ENCODE assay signal across 8 cellular contexts in genomic region chr7:44622342-44623151, GRCh38. TPM values are rescaled to one million over a fixed set of nuclear protein-coding genes. Genes with fewer than 3 reads are reported as not detected.
A peak's percentile ranks its signal among the peaks of the same experiment; 100 is the strongest.
DNase-seq lines count a peak whose midpoint lies in the region; ATAC-seq and TF ChIP-seq lines count a peak whose summit lies in the region.

No MANE protein-coding gene starts in this region.

- no peaks in the 10 kb centered on the region for H3K27me3 ChIP-seq in SK-N-SH (ENCODE audit: insufficient read depth)

- H4K20me1 ChIP-seq in SK-N-SH (ENCODE audit: insufficient read depth), result 0 out of 2 replicates have a peak, but pooled peaks cover 9% of the 10 kb centered on the region

- no peak for TF ChIP-seq CTCF in SK-N-SH (IDR thresholded peaks at IDR 0.05)

- no peaks in the 10 kb centered on the region for H3K9me2 ChIP-seq in SK-N-SH

- H3K79me2 ChIP-seq in SK-N-SH (ENCODE audit: insufficient read depth), result peaks cover 72% of the 10 kb centered on the region

- CTCF ChIA-PET in SK-N-SH (lab: Yijun Ruan, JAX), result no interaction called here

- H3K4me1 ChIP-seq in SK-N-SH (ENCODE audit: control insufficient read depth in 1 of 2, insufficient read depth in 2 of 2, low read depth in 1 of 2, low read length in 1 of 2), result peaks cover 3 to 4% of the 10 kb centered on the region in 2 experiments; a peak in 2 of 4 replicates

- ATAC-seq in GM21619 (IDR thresholded peaks at IDR 0.05; ENCODE audit: unreplicated experiment), result peak; percentile 78
- ATAC-seq in esophagus mucosa, result peak; percentile 40

- over 99% methylated on average over 5 of the region's 5 CpGs for WGBS in SK-N-SH (ENCODE audit: low lambda C conversion rate)

- H3F3A ChIP-seq in SK-N-SH (replicated peaks; ENCODE audit: insufficient read depth), result peaks cover 7% of the 10 kb centered on the region

- no peaks in the 10 kb centered on the region for H3K9me3 ChIP-seq in SK-N-SH

- no peak for TF ChIP-seq EP300 in SK-N-SH (IDR thresholded peaks at IDR 0.05; ENCODE audit: borderline replicate concordance in 1 of 2, low read depth in 1 of 2, low read length in 1 of 2)

- H3K4me2 ChIP-seq in SK-N-SH, result no peak overlapping the region; the same call in 1 of the 2 replicates

- POLR2A ChIA-PET in SK-N-SH (lab: Yijun Ruan, JAX), result no interaction called here

- peak; percentile 19 for DNase-seq in EH (ENCODE audit: low read depth)
- peak; percentile 69 for DNase-seq in MV-4-11 (lab: John Stamatoyannopoulos, UW)
- peak; percentile 62 for DNase-seq in stimulated activated CD4-positive, alpha-beta T cell treated with anti-CD3 and anti-CD28 coated beads, Interleukin-15, amount 100 ng/mL, for 24 hours
- DNase-seq in Ammon's horn (ENCODE audit: low spot score), result no peak
- no peak for DNase-seq in dedifferentiated amniotic fluid mesenchymal stem cell (ENCODE audit: extremely low spot score)
- DNase-seq in SK-N-SH, result no peak

- peaks cover 10 to 12% of the 10 kb centered on the region in 2 experiments for H3K36me3 ChIP-seq in SK-N-SH (replicated peaks in 1 of 2; ENCODE audit: control insufficient read depth in 1 of 2, insufficient read depth in 2 of 2, low read length in 1 of 2)

- no peak overlapping the region for H3K4me3 ChIP-seq in SK-N-SH (ENCODE audit: low read depth in 2 of 2, low read length in 1 of 2)

- H2AFZ ChIP-seq in SK-N-SH (ENCODE audit: low read depth), result no peak overlapping the region

- no peak overlapping the region for H3K9ac ChIP-seq in SK-N-SH

- no peak overlapping the region for H3K27ac ChIP-seq in SK-N-SH (ENCODE audit: low read depth in 2 of 2, low read length in 1 of 2)

- no peak for TF ChIP-seq RAD21 in SK-N-SH (IDR thresholded peaks at IDR 0.05; ENCODE audit: low read length)

TF ChIP-seq in SK-N-SH, 30 proteins besides CTCF, POLR2A, EP300 and RAD21:
- no peak for TF ChIP-seq GATA2 (CRISPR knock-in tag; IDR thresholded peaks at IDR 0.05)
- no peak for TF ChIP-seq POLR2AphosphoS5 (IDR thresholded peaks at IDR 0.05; ENCODE audit: low read depth, low read length)
- no peak for TF ChIP-seq ELF1 (IDR thresholded peaks at IDR 0.05)

RNA-seq across cellular contexts. Expression of gene OGDH, which starts 16.1 kb away (rescaled TPM):
- 99.2 TPM for total RNA-seq in esophagus mucosa
- polyA plus RNA-seq in SK-N-SH (2012; rRNA removed), result 58.2 and 69.4 TPM in 2 replicates
- polyA plus RNA-seq in SK-N-SH (2012; cell fraction: cytosol; rRNA removed), result 35.2 and 49.5 TPM in 2 replicates
- 71.1 and 78.7 TPM in 2 replicates for polyA plus RNA-seq in SK-N-SH (2012; cell fraction: nucleus; rRNA removed)

RNA-seq across cellular contexts. Expression of gene TMED4, which starts 40.5 kb away (rescaled TPM):
- 33.9 TPM for total RNA-seq in esophagus mucosa
- polyA plus RNA-seq in SK-N-SH (2012; rRNA removed), result 145 and 192 TPM in 2 replicates
- 101 and 126 TPM in 2 replicates for polyA plus RNA-seq in SK-N-SH (2012; cell fraction: cytosol; rRNA removed)
- 144 and 182 TPM in 2 replicates for polyA plus RNA-seq in SK-N-SH (2012; cell fraction: nucleus; rRNA removed)

RNA-seq across cellular contexts. Expression of gene DDX56, which starts 48.8 kb away (rescaled TPM):
- 51.8 TPM for total RNA-seq in esophagus mucosa
- polyA plus RNA-seq in SK-N-SH (2012; rRNA removed), result 97.1 and 126 TPM in 2 replicates
- 44.8 and 68.5 TPM in 2 replicates for polyA plus RNA-seq in SK-N-SH (2012; cell fraction: cytosol; rRNA removed)
- polyA plus RNA-seq in SK-N-SH (2012; cell fraction: nucleus; rRNA removed), result 227 and 338 TPM in 2 replicates

Comparison
In these comparisons a context has a peak if more than half of its experiments do, and no peak if none do; other contexts are left out.
1. DNase-seq: peak in EH (single experiment), MV-4-11 (single experiment) and stimulated activated CD4-positive, alpha-beta T cell treated with anti-CD3 and anti-CD28 coated beads, Interleukin-15, amount 100 ng/mL, for 24 hours (single experiment); none in Ammon's horn (single experiment), dedifferentiated amniotic fluid mesenchymal stem cell (single experiment) and SK-N-SH (single experiment).